In genomic region chr5:152560508-152561137, GRCh38 we compare ENCODE assay signal across 1 cellular context.
TF ChIP-seq lines count a peak whose summit lies in the region.

No MANE protein-coding gene starts in this region.

TF ChIP-seq in WTC11, 78 proteins besides CTCF, POLR2A, EP300 and RAD21 (continued from another document):
- no peak for TF ChIP-seq E2F4 (CRISPR knock-in tag; IDR thresholded peaks at IDR 0.05; ENCODE audit: borderline replicate concordance, low read depth)
- TF ChIP-seq NR1H2 (CRISPR knock-in tag; IDR thresholded peaks at IDR 0.05): no peak
- no peak for TF ChIP-seq EMX1 (CRISPR knock-in tag; IDR thresholded peaks at IDR 0.05)
- TF ChIP-seq ZMAT4 (CRISPR knock-in tag; IDR thresholded peaks at IDR 0.05): no peak
- no peak for TF ChIP-seq ZNF138 (CRISPR knock-in tag; conservative IDR thresholded peaks at IDR 0.05)
- no peak for TF ChIP-seq ATF2 (CRISPR knock-in tag; IDR thresholded peaks at IDR 0.05; ENCODE audit: borderline replicate concordance, low read depth)
